Comparison of ENCODE assay signal across 1 cellular context in genomic region chr10:72303424-72304128, GRCh38.
TF ChIP-seq lines count a peak whose summit lies in the region.

No MANE protein-coding gene starts in this region.

TF ChIP-seq in K562, 482 proteins besides CTCF, POLR2A, EP300 and RAD21:
- TF ChIP-seq FOXO4 (CRISPR knock-in tag; IDR thresholded peaks at IDR 0.05): 0 out of 2 replicates have a peak, but pooled peaks have one; percentile 13
- TF ChIP-seq SRSF3 (IDR thresholded peaks at IDR 0.05; ENCODE audit: insufficient read depth, low read length): no peak
- no peak for TF ChIP-seq CEBPB (tag; IDR thresholded peaks at IDR 0.05)
- TF ChIP-seq CREB5 (CRISPR knock-in tag; IDR thresholded peaks at IDR 0.05): no peak
- TF ChIP-seq ZNF217 (CRISPR knock-in tag; IDR thresholded peaks at IDR 0.05): no peak
- TF ChIP-seq NFYB (IDR thresholded peaks at IDR 0.05; ENCODE audit: extremely low read depth, insufficient read length): no peak
- no peak for TF ChIP-seq TOE1 (IDR thresholded peaks at IDR 0.05; ENCODE audit: borderline replicate concordance)
- no peak for TF ChIP-seq TOE1 (CRISPR knock-in tag; IDR thresholded peaks at IDR 0.05; ENCODE audit: borderline replicate concordance, low read depth)
- TF ChIP-seq KLF6 (CRISPR knock-in tag; IDR thresholded peaks at IDR 0.05; ENCODE audit: borderline replicate concordance): no peak
- TF ChIP-seq ZC3H8 (IDR thresholded peaks at IDR 0.05): no peak
- TF ChIP-seq POLR2G (IDR thresholded peaks at IDR 0.05; ENCODE audit: low read depth, low read length): peak; percentile 55; the same call in 1 of the 2 replicates
- no peak for TF ChIP-seq SIX5 (IDR thresholded peaks at IDR 0.05; ENCODE audit: borderline replicate concordance in 1 of 2, insufficient read depth in 1 of 2, low read depth in 1 of 2, low read length in 2 of 2)
- no peak for TF ChIP-seq HNRNPUL1 (IDR thresholded peaks at IDR 0.05; ENCODE audit: low read length)
- no peak for TF ChIP-seq NR2F6 (CRISPR knock-in tag; IDR thresholded peaks at IDR 0.05)
- TF ChIP-seq PHTF2 (CRISPR knock-in tag; IDR thresholded peaks at IDR 0.05): no peak
- TF ChIP-seq MLX (CRISPR knock-in tag; conservative IDR thresholded peaks at IDR 0.05): no peak
- 0 out of 2 replicates have a peak, but pooled peaks have one; percentile 39 for TF ChIP-seq RHOXF2B (CRISPR knock-in tag; conservative IDR thresholded peaks at IDR 0.05)
- no peak for TF ChIP-seq HNRNPL (IDR thresholded peaks at IDR 0.05; ENCODE audit: low read depth, low read length)
- peak; percentile 70; the same call in 1 of the 2 replicates for TF ChIP-seq GABPB2 (CRISPR knock-in tag; conservative IDR thresholded peaks at IDR 0.05)
- no peak for TF ChIP-seq ZNF121 (CRISPR knock-in tag; conservative IDR thresholded peaks at IDR 0.05)
- TF ChIP-seq RFX7 (CRISPR knock-in tag; IDR thresholded peaks at IDR 0.05): no peak
- TF ChIP-seq SRSF9 (IDR thresholded peaks at IDR 0.05; ENCODE audit: borderline replicate concordance, low read depth, low read length): no peak
- TF ChIP-seq RBM15 (IDR thresholded peaks at IDR 0.05; ENCODE audit: insufficient read depth, low read length): no peak
- no peak for TF ChIP-seq MLLT1 (IDR thresholded peaks at IDR 0.05)
- TF ChIP-seq THRAP3 (IDR thresholded peaks at IDR 0.05; ENCODE audit: borderline replicate concordance): no peak
- peak; percentile 56 for TF ChIP-seq RBFOX2 (IDR thresholded peaks at IDR 0.05; ENCODE audit: low read depth, low read length)
- TF ChIP-seq C11orf30 (IDR thresholded peaks at IDR 0.05; ENCODE audit: low read depth): no peak
- TF ChIP-seq ARHGAP35 (IDR thresholded peaks at IDR 0.05; ENCODE audit: partially characterized antibody): no peak
- TF ChIP-seq ZFP1 (CRISPR knock-in tag; IDR thresholded peaks at IDR 0.05): no peak
TF ChIP-seq in K562: peak in this region for 5.
